19 cellular contexts compared by ENCODE assay signal in the genomic region with DNA sequence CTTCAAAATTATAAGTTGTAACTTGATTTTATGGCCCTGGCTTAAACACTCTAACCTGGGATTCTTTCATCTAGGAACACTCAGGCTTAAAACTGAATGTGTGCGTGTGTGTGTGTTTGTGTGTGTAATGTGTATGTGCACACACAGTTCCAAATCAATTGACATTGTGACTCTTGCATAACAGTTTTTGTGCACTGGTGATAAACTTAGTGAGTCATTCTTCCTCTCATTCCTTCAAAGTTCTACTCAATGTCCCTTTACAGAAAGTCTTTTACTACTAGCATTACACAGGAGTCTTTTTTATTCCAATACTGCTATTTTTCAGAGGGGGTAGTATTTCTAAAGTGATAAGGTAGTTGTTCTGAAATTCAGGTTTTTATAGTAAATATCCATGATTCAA.
DNase-seq lines count a peak whose midpoint lies in the region; ATAC-seq, FAIRE-seq and TF ChIP-seq lines count a peak whose summit lies in the region.
"Had no signal": no experiment of that assay in that cellular context is flagged by ENCODE, and none has a peak within 500 bp of the region (broad histone marks: within the 10 kb centered on the region; RNA-seq: fewer than 3 reads in every experiment).

No MANE protein-coding gene starts in this region.

- H3K9me3 ChIP-seq in astrocyte (ENCODE audit: insufficient read depth, low read depth, low read length), result no peaks in the 10 kb centered on the region
- H3K9me3 ChIP-seq: SJSA1 had no signal

- H3K27me3 ChIP-seq in astrocyte (ENCODE audit: insufficient read depth, low read length) (no peaks in the 10 kb centered on the region), dorsolateral prefrontal cortex (no peaks in the 10 kb centered on the region)
- H3K27me3 ChIP-seq: heart right ventricle, SJSA1 had no signal

- H4K20me1 ChIP-seq in astrocyte (ENCODE audit: insufficient read depth, low read length), result no peaks in the 10 kb centered on the region

- H3K27ac ChIP-seq in astrocyte (ENCODE audit: low read depth, low read length) (no peak overlapping the region), dorsolateral prefrontal cortex (no peak overlapping the region)
- H3K27ac ChIP-seq: epithelial cell of prostate, heart right ventricle, SJSA1 had no signal

- no peak for ATAC-seq in GM21381 (IDR thresholded peaks at IDR 0.05; ENCODE audit: unreplicated experiment)
- no peak for ATAC-seq in HG03135 (IDR thresholded peaks at IDR 0.05; ENCODE audit: unreplicated experiment)
- ATAC-seq: activated CD8-positive, alpha-beta memory T cell treated with anti-CD3 and anti-CD28 coated beads, Interleukin-2, amount 10 ng/mL, durations not matched to agents 7 days and 5 days; heart right ventricle had no signal

- H3K4me1 ChIP-seq in astrocyte (ENCODE audit: insufficient read depth, low read length), result no peaks in the 10 kb centered on the region
- H3K4me1 ChIP-seq: heart right ventricle, SJSA1 had no signal

- peaks cover 14% of the 10 kb centered on the region for H3K4me1 Mint-ChIP-seq in astrocyte (ENCODE audit: low read depth, unreplicated experiment)
- H3K4me1 Mint-ChIP-seq: activated CD8-positive, alpha-beta memory T cell treated with anti-CD3 and anti-CD28 coated beads, Interleukin-2, amount 10 ng/mL, durations not matched to agents 7 days and 5 days had no signal

- H3K36me3 ChIP-seq in astrocyte (ENCODE audit: insufficient read depth, low read length), result no peaks in the 10 kb centered on the region
- H3K36me3 ChIP-seq: heart right ventricle, SJSA1 had no signal

- H3K27me3 Mint-ChIP-seq in astrocyte (ENCODE audit: low read depth, unreplicated experiment), result no peaks in the 10 kb centered on the region
- H3K27me3 Mint-ChIP-seq: activated CD8-positive, alpha-beta memory T cell treated with anti-CD3 and anti-CD28 coated beads, Interleukin-2, amount 10 ng/mL, durations not matched to agents 7 days and 5 days; IgD-negative memory B cell had no signal

- no peak overlapping the region for H3K4me3 Mint-ChIP-seq in astrocyte (ENCODE audit: unreplicated experiment)
- H3K4me3 Mint-ChIP-seq: activated CD8-positive, alpha-beta memory T cell treated with anti-CD3 and anti-CD28 coated beads, Interleukin-2, amount 10 ng/mL, durations not matched to agents 7 days and 5 days; IgD-negative memory B cell had no signal

- H2AFZ ChIP-seq in astrocyte (ENCODE audit: low read depth, low read length), result no peak overlapping the region

- no peaks in the 10 kb centered on the region for H3K36me3 Mint-ChIP-seq in astrocyte (ENCODE audit: low read depth, unreplicated experiment)
- H3K36me3 Mint-ChIP-seq: activated CD8-positive, alpha-beta memory T cell treated with anti-CD3 and anti-CD28 coated beads, Interleukin-2, amount 10 ng/mL, durations not matched to agents 7 days and 5 days; IgD-negative memory B cell had no signal

- H3K9ac ChIP-seq in astrocyte (ENCODE audit: low read length), result no peak overlapping the region

- peak; percentile 72 for FAIRE-seq in astrocyte (lab: Jason Lieb, UNC)

- TF ChIP-seq CTCF in astrocyte (IDR thresholded peaks at IDR 0.05; ENCODE audit: insufficient read depth, low read depth, low read length) (no peak), dorsolateral prefrontal cortex (IDR thresholded peaks at IDR 0.05 in 54 of 56, conservative IDR thresholded peaks at IDR 0.05 in 2 of 56; ENCODE audit: low read depth in 1 of 56, partially characterized antibody in 56 of 56) (no peak)

- intact Hi-C loops in dorsolateral prefrontal cortex (cut with DNase I), result no loop called here

- H3K4me2 ChIP-seq in astrocyte (ENCODE audit: low read length), result no peak overlapping the region

- no peaks in the 10 kb centered on the region for H3K79me2 ChIP-seq in astrocyte (ENCODE audit: insufficient read depth, low read length)

- no peak overlapping the region for H3K27ac Mint-ChIP-seq in astrocyte (ENCODE audit: unreplicated experiment)
- H3K27ac Mint-ChIP-seq: activated CD8-positive, alpha-beta memory T cell treated with anti-CD3 and anti-CD28 coated beads, Interleukin-2, amount 10 ng/mL, durations not matched to agents 7 days and 5 days; IgD-negative memory B cell had no signal

- peak; percentile 50 for DNase-seq in COLO829 (ENCODE audit: low spot score)
- DNase-seq in HuH-7 (ENCODE audit: low spot score), result peak; percentile 1
- DNase-seq in astrocyte (ENCODE audit: low read depth), result peak; percentile 31
- DNase-seq in iris pigment epithelial cell (ENCODE audit: low read depth), result peak; percentile 12
- no peak for DNase-seq in activated gamma-delta T cell treated with Interleukin-2 at 50 U/mL for 16 hours
- no peak for DNase-seq in dorsolateral prefrontal cortex
- DNase-seq: activated CD4-positive, CD25-positive, alpha-beta regulatory T cell treated with anti-CD3 and anti-CD28 coated beads, Interleukin-2, amount 50 U/mL, for 72 hours; activated CD8-positive, alpha-beta memory T cell treated with anti-CD3 and anti-CD28 coated beads, Interleukin-2, amount 10 ng/mL, durations not matched to agents 7 days and 5 days; activated effector memory CD4-positive, alpha-beta T cell treated with Interleukin-2 at 50 U/mL for 16 hours; cortex of kidney; heart right ventricle; NCI-H1105 treated with DMSO at 0.1 percent for 48 hours; retina; stimulated activated CD4-positive, alpha-beta T cell treated with anti-CD3 and anti-CD28 coated beads, Interleukin-1b, Interleukin-23, amount 100 ng/mL, for 48 hours had no signal

- H3K4me3 ChIP-seq in astrocyte (ENCODE audit: insufficient read depth, low read depth, low read length) (no peak overlapping the region), dorsolateral prefrontal cortex (no peak overlapping the region)
- H3K4me3 ChIP-seq: heart right ventricle, SJSA1 had no signal

- H3K9me3 Mint-ChIP-seq in astrocyte (ENCODE audit: unreplicated experiment), result no peaks in the 10 kb centered on the region

Comparison
In these comparisons a context has a peak if more than half of its experiments do, and no peak if none do; other contexts are left out.
1. DNase-seq: peak in COLO829 (single experiment), HuH-7 (single experiment), astrocyte (single experiment) and iris pigment epithelial cell (single experiment); none in activated gamma-delta T cell treated with Interleukin-2 at 50 U/mL for 16 hours (single experiment) and dorsolateral prefrontal cortex (0 of 10).